1 cellular context compared by ENCODE assay signal in the genomic region with DNA sequence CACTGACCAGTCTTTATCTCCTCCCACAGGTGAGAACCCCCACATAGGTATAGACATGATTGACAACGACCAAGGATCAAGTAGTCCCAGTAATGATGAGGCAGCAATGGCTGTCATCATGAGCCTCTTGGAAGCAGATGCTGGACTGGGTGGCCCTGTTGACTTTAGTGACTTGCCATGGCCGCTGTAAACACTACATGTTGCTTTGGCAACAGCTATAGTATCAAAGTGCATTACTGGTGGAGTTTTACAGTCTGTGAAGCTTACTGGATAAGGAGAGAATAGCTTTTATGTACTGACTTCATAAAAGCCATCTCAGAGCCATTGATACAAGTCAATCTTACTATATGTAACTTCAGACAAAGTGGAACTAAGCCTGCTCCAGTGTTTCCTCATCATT.
A peak's percentile ranks its signal among the peaks of the same experiment; 100 is the strongest.
TF ChIP-seq lines count a peak whose summit lies in the region.

No MANE protein-coding gene starts in this region.

TF ChIP-seq in HepG2, 621 proteins besides CTCF, POLR2A, EP300 and RAD21 (continued from another document):
- TF ChIP-seq, protein P1, sequence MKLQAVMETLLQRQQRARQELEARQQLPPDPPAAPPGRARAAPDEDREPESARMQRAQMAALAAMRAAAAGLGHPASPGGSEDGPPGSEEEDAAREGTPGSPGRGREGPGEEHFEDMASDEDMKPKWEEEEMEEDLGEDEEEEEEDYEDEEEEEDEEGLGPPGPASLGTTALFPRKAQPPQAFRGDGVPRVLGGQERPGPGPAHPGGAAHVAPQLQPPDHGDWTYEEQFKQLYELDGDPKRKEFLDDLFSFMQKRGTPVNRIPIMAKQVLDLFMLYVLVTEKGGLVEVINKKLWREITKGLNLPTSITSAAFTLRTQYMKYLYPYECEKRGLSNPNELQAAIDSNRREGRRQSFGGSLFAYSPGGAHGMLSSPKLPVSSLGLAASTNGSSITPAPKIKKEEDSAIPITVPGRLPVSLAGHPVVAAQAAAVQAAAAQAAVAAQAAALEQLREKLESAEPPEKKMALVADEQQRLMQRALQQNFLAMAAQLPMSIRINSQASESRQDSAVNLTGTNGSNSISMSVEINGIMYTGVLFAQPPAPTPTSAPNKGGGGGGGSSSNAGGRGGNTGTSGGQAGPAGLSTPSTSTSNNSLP (IDR thresholded peaks at IDR 0.05; ENCODE audit: low read depth, low read length) = peak; percentile 90
- peak; percentile 52 for TF ChIP-seq FOXA1 (IDR thresholded peaks at IDR 0.05)
- TF ChIP-seq FOXA1 (CRISPR knock-in tag; IDR thresholded peaks at IDR 0.05) = peak; percentile 80
- TF ChIP-seq SOX6 (IDR thresholded peaks at IDR 0.05) = no peak
- TF ChIP-seq SOX6 (CRISPR knock-in tag; IDR thresholded peaks at IDR 0.05) = no peak
- TF ChIP-seq, protein P2, sequence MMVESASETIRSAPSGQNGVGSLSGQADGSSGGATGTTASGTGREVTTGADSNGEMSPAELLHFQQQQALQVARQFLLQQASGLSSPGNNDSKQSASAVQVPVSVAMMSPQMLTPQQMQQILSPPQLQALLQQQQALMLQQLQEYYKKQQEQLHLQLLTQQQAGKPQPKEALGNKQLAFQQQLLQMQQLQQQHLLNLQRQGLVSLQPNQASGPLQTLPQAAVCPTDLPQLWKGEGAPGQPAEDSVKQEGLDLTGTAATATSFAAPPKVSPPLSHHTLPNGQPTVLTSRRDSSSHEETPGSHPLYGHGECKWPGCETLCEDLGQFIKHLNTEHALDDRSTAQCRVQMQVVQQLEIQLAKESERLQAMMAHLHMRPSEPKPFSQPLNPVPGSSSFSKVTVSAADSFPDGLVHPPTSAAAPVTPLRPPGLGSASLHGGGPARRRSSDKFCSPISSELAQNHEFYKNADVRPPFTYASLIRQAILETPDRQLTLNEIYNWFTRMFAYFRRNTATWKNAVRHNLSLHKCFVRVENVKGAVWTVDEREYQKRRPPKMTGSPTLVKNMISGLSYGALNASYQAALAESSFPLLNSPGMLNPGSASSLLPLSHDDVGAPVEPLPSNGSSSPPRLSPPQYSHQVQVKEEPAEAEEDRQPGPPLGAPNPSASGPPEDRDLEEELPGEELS (CRISPR knock-in tag; IDR thresholded peaks at IDR 0.05) = 0 out of 2 replicates have a peak, but pooled peaks have one; percentile 22
- TF ChIP-seq SAP130 (CRISPR knock-in tag; IDR thresholded peaks at IDR 0.05; ENCODE audit: low read depth) = peak; percentile 55
- peak; percentile 84 for TF ChIP-seq RFX1 (IDR thresholded peaks at IDR 0.05)
- TF ChIP-seq FOXK1 (CRISPR knock-in tag; IDR thresholded peaks at IDR 0.05; ENCODE audit: borderline replicate concordance, low read depth) = peak; percentile 51; the same call in 1 of the 2 replicates
- TF ChIP-seq, protein P3, sequence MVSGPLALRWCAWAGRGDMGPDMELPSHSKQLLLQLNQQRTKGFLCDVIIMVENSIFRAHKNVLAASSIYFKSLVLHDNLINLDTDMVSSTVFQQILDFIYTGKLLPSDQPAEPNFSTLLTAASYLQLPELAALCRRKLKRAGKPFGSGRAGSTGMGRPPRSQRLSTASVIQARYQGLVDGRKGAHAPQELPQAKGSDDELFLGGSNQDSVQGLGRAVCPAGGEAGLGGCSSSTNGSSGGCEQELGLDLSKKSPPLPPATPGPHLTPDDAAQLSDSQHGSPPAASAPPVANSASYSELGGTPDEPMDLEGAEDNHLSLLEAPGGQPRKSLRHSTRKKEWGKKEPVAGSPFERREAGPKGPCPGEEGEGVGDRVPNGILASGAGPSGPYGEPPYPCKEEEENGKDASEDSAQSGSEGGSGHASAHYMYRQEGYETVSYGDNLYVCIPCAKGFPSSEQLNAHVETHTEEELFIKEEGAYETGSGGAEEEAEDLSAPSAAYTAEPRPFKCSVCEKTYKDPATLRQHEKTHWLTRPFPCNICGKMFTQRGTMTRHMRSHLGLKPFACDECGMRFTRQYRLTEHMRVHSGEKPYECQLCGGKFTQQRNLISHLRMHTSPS (CRISPR knock-in tag; IDR thresholded peaks at IDR 0.05; ENCODE audit: low read depth) = no peak
